ENCODE assay signal across 8 cellular contexts in genomic region chr6:16731503-16732018, GRCh38. TPM values are rescaled to one million over a fixed set of nuclear protein-coding genes. Genes with fewer than 3 reads are reported as not detected.
DNase-seq lines count a peak whose midpoint lies in the region; ATAC-seq and TF ChIP-seq lines count a peak whose summit lies in the region.

No MANE protein-coding gene starts in this region.

- H3K27ac ChIP-seq in OCI-LY3 (ENCODE audit: low read length) (no peak overlapping the region), mesenchymal stem cell (ENCODE audit: low read length, poor library complexity, severe bottlenecking) (no peak overlapping the region), breast epithelium (no peak overlapping the region)

- no peak overlapping the region for H2BK120ac ChIP-seq in mesenchymal stem cell (ENCODE audit: low read depth, low read length)

- H3K4me1 ChIP-seq in OCI-LY3 (ENCODE audit: low read length) (peaks cover 13% of the 10 kb centered on the region), mesenchymal stem cell (ENCODE audit: control insufficient read depth, insufficient read depth, low read depth, low read length) (peaks cover 10% of the 10 kb centered on the region), breast epithelium (peaks cover 0 to 7% of the 10 kb centered on the region in 2 donors)

- H2AFZ ChIP-seq in OCI-LY3 (ENCODE audit: low read depth, low read length) (no peak overlapping the region), mesenchymal stem cell (ENCODE audit: low read depth, low read length) (no peak overlapping the region)

- H3K4me2 ChIP-seq in OCI-LY3 (ENCODE audit: low read length) (peak overlapping the region; percentile 52), mesenchymal stem cell (ENCODE audit: low read length, poor library complexity, severe bottlenecking) (no peak overlapping the region)

- H3K79me2 ChIP-seq in OCI-LY3 (ENCODE audit: low read length), result no peaks in the 10 kb centered on the region

- H2BK5ac ChIP-seq in mesenchymal stem cell (ENCODE audit: low read depth, low read length, poor library complexity, severe bottlenecking), result no peak overlapping the region

- H3K79me1 ChIP-seq in mesenchymal stem cell (replicated peaks; ENCODE audit: low read length, poor library complexity, severe bottlenecking), result peaks cover 29% of the 10 kb centered on the region

- TF ChIP-seq CTCF in OCI-LY3 (IDR thresholded peaks at IDR 0.05; ENCODE audit: low read depth, low read length) (no peak), breast epithelium (IDR thresholded peaks at IDR 0.05) (no peak)

- no peak for TF ChIP-seq POLR2A in breast epithelium (IDR thresholded peaks at IDR 0.05)

- H3K4me3 ChIP-seq in OCI-LY3 (ENCODE audit: low read length) (no peak overlapping the region), mesenchymal stem cell (ENCODE audit: insufficient read depth in 1 of 2, low read depth in 1 of 2, low read length in 2 of 2) (no peak overlapping the region), breast epithelium (no peak overlapping the region)

- no peak overlapping the region for H4K8ac ChIP-seq in mesenchymal stem cell (ENCODE audit: low read length)

- ATAC-seq in GM18517 (IDR thresholded peaks at IDR 0.05; ENCODE audit: unreplicated experiment) (peak; percentile 98), GM21825 (IDR thresholded peaks at IDR 0.05; ENCODE audit: unreplicated experiment) (peak; percentile 96)

- H2BK15ac ChIP-seq in mesenchymal stem cell (ENCODE audit: low read depth, poor library complexity, severe bottlenecking), result no peak overlapping the region

- no peak overlapping the region for H3K4ac ChIP-seq in mesenchymal stem cell (ENCODE audit: low read depth in 1 of 2, low read length in 2 of 2)

- H3K9ac ChIP-seq in OCI-LY3 (ENCODE audit: low read length) (no peak overlapping the region), mesenchymal stem cell (ENCODE audit: low read length) (no peak overlapping the region)

- H3K27me3 ChIP-seq in OCI-LY3 (ENCODE audit: low read depth, low read length), result peaks cover 25% of the 10 kb centered on the region
- H3K27me3 ChIP-seq in mesenchymal stem cell (ENCODE audit: control insufficient read depth in 1 of 2, insufficient read depth in 1 of 2, low read length in 2 of 2), result no peaks in the 10 kb centered on the region
- H3K27me3 ChIP-seq in breast epithelium, result no peaks in the 10 kb centered on the region

- H4K20me1 ChIP-seq in OCI-LY3 (ENCODE audit: insufficient read depth, low read length), result no peaks in the 10 kb centered on the region

- no peak overlapping the region for H4K91ac ChIP-seq in mesenchymal stem cell (ENCODE audit: low read length)

- H2AK5ac ChIP-seq in mesenchymal stem cell (ENCODE audit: low read length, severe bottlenecking), result no peak overlapping the region

- H3K14ac ChIP-seq in mesenchymal stem cell (ENCODE audit: low read length in 2 of 2), result no peak overlapping the region

- H3K9me3 ChIP-seq in OCI-LY3 (ENCODE audit: insufficient read depth, low read length) (no peaks in the 10 kb centered on the region), mesenchymal stem cell (ENCODE audit: control insufficient read depth, low read length) (no peaks in the 10 kb centered on the region), breast epithelium (no peaks in the 10 kb centered on the region)

- H3K23ac ChIP-seq in mesenchymal stem cell (ENCODE audit: low read length in 2 of 2), result no peak overlapping the region

- intact Hi-C loops in breast epithelium (cut with DNase I; ENCODE audit: low total_unique reads), result no loop called here

- H3K36me3 ChIP-seq in OCI-LY3 (replicated peaks; ENCODE audit: low read depth, low read length) (no peaks in the 10 kb centered on the region), mesenchymal stem cell (ENCODE audit: control insufficient read depth in 1 of 2, insufficient read depth in 2 of 2, low read depth in 1 of 2, low read length in 2 of 2) (peaks cover 0 to 6% of the 10 kb centered on the region in 2 experiments), breast epithelium (no peaks in the 10 kb centered on the region)

- 27% methylated on average over 3 of the region's 5 CpGs for WGBS in mesenchymal stem cell

- H2BK12ac ChIP-seq in mesenchymal stem cell (ENCODE audit: low read length in 2 of 2), result no peak overlapping the region

- DNase-seq in mesenchymal stem cell, result peak; percentile 25
- no peak for DNase-seq in breast epithelium (ENCODE audit: low spot score in 2 of 2)
- no peak for DNase-seq in NCI-H2081 (lab: John Stamatoyannopoulos, UW)
- DNase-seq in NCI-H526 treated with DMSO at 0.1 percent for 48 hours (lab: John Stamatoyannopoulos, UW), result no peak
- no peak for DNase-seq in NCI-H1694 treated with DMSO at 0.1 percent for 48 hours (lab: John Stamatoyannopoulos, UW)

- no peak overlapping the region for H3K18ac ChIP-seq in mesenchymal stem cell (ENCODE audit: low read depth in 1 of 2, low read length in 2 of 2)

RNA-seq across cellular contexts. Expression of gene ATXN1, which starts 29.7 kb away (rescaled TPM):
- polyA plus RNA-seq in mesenchymal stem cell (2013, experiment 1 of 2), result 16.8 TPM
- polyA plus RNA-seq in mesenchymal stem cell (2013, experiment 2 of 2), result 16.0 TPM
- total RNA-seq in breast epithelium, result 10 to 100 TPM; 26.7 to 63.2 (median 37.4) TPM
